In the genomic region with DNA sequence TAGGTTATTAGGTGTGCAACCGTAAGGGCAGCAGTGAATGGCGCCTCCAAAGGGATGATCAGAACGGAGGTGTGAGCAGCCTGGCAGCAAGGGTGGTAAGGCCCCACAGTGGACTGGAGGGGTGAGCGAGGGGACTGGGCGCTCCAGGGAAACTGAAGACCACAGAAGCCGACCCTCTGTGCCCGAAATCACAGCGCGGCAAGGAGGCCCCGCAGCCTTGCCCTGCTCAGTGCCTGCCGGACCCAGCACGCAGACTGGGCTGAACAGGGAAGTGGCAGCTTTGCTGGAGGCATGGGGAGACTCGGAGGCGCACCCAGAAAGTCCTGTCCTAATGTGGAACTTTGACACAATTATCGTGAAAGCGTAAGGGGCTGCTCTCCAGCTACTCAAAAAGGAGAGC, we compare ENCODE assay signal across 16 cellular contexts.
"Had no signal": no experiment of that assay in that cellular context is flagged by ENCODE, and none has a peak within 500 bp of the region (broad histone marks: within the 10 kb centered on the region; RNA-seq: fewer than 3 reads in every experiment).

No MANE protein-coding gene starts in this region.

- H3K9me3 ChIP-seq: adrenal gland, heart right ventricle, lower lobe of right lung, neutrophil, suprapubic skin, upper lobe of left lung had no signal

- DNase-seq: activated CD4-positive, alpha-beta memory T cell treated with anti-CD3 and anti-CD28 coated beads, Interleukin-2, amount 10 ng/mL, durations not matched to agents 7 days and 5 days; activated CD4-positive, alpha-beta T cell treated with anti-CD3 and anti-CD28 coated beads for 4 hours; activated effector memory CD4-positive, alpha-beta T cell treated with Interleukin-2 at 50 U/mL for 16 hours; activated T-cell treated with anti-CD3 and anti-CD28 coated beads, Interleukin-2, amount 50 U/mL, for 24 hours; adrenal gland; effector memory CD4-positive, alpha-beta T cell; heart right ventricle; left colon; lower lobe of right lung; stimulated activated naive CD4-positive, alpha-beta T cell treated with Interleukin-2 at 50 U/mL for 16 hours; T-helper 17 cell had no signal

- ATAC-seq: heart right ventricle, lower lobe of right lung, T-helper 17 cell had no signal

- H3K4me1 ChIP-seq: adrenal gland, suprapubic skin had no signal

- H3K4me3 Mint-ChIP-seq: activated CD4-positive, alpha-beta memory T cell treated with anti-CD3 and anti-CD28 coated beads, Interleukin-2, amount 10 ng/mL, durations not matched to agents 7 days and 5 days; activated naive CD4-positive, alpha-beta T cell treated with anti-CD3 and anti-CD28 coated beads, Interleukin-2, amount 50 U/mL, for 24 hours; activated T-cell treated with anti-CD3 and anti-CD28 coated beads, Interleukin-2, amount 50 U/mL, for 24 hours; T-helper 17 cell had no signal

- H3K27ac Mint-ChIP-seq: activated CD4-positive, alpha-beta memory T cell treated with anti-CD3 and anti-CD28 coated beads, Interleukin-2, amount 10 ng/mL, durations not matched to agents 7 days and 5 days; activated naive CD4-positive, alpha-beta T cell treated with anti-CD3 and anti-CD28 coated beads, Interleukin-2, amount 50 U/mL, for 24 hours; T-helper 17 cell had no signal

- H3K4me3 ChIP-seq: adrenal gland, heart right ventricle, lower lobe of right lung, suprapubic skin, upper lobe of left lung had no signal

- H3K9me3 Mint-ChIP-seq: activated CD4-positive, alpha-beta memory T cell treated with anti-CD3 and anti-CD28 coated beads, Interleukin-2, amount 10 ng/mL, durations not matched to agents 7 days and 5 days; activated naive CD4-positive, alpha-beta T cell treated with anti-CD3 and anti-CD28 coated beads, Interleukin-2, amount 50 U/mL, for 24 hours; activated T-cell treated with anti-CD3 and anti-CD28 coated beads, Interleukin-2, amount 50 U/mL, for 24 hours had no signal

- H3K27me3 Mint-ChIP-seq: activated CD4-positive, alpha-beta memory T cell treated with anti-CD3 and anti-CD28 coated beads, Interleukin-2, amount 10 ng/mL, durations not matched to agents 7 days and 5 days; activated naive CD4-positive, alpha-beta T cell treated with anti-CD3 and anti-CD28 coated beads, Interleukin-2, amount 50 U/mL, for 24 hours; activated T-cell treated with anti-CD3 and anti-CD28 coated beads, Interleukin-2, amount 50 U/mL, for 24 hours; T-helper 17 cell had no signal

- H3K27me3 ChIP-seq: adrenal gland, heart right ventricle, neutrophil, suprapubic skin, upper lobe of left lung had no signal

- H3K27ac ChIP-seq: adrenal gland, epithelial cell of prostate, heart right ventricle, lower lobe of right lung, neutrophil, suprapubic skin, upper lobe of left lung had no signal
